ENCODE assay signal across 1 cellular context in genomic region chr3:124886168-124887051, GRCh38.
TF ChIP-seq lines count a peak whose summit lies in the region.

No MANE protein-coding gene starts in this region.

TF ChIP-seq in H1, 55 proteins besides CTCF, POLR2A, EP300 and RAD21:
- TF ChIP-seq POLR2AphosphoS5 (IDR thresholded peaks at IDR 0.05; ENCODE audit: low read depth, low read length) (0 out of 2 replicates have a peak, but pooled peaks have one; percentile 35), SUZ12 (IDR thresholded peaks at IDR 0.05; ENCODE audit: low read length) (peak; percentile 1; the same call in 1 of the 2 replicates), TCF12 (IDR thresholded peaks at IDR 0.05; ENCODE audit: low read depth, low read length) (no peak), RBBP5 (IDR thresholded peaks at IDR 0.05; ENCODE audit: borderline replicate concordance, low read depth, low read length) (peak; percentile 67; the same call in 1 of the 2 replicates), ATF2 (IDR thresholded peaks at IDR 0.05; ENCODE audit: low read length) (no peak), KDM4A (IDR thresholded peaks at IDR 0.05; ENCODE audit: low read depth, low read length, severe bottlenecking) (peak; percentile 41), PHF8 (conservative IDR thresholded peaks at IDR 0.05; ENCODE audit: low read depth, low read length) (peak; percentile 19; the same call in 1 of the 2 replicates), ASH2L (IDR thresholded peaks at IDR 0.05; ENCODE audit: low read length) (peak; percentile 33), HDAC2 (IDR thresholded peaks at IDR 0.05; ENCODE audit: borderline replicate concordance in 1 of 2, low read depth in 2 of 2, low read length in 2 of 2) (0 out of 4 replicates have a peak, but pooled peaks of 1 of the 2 experiments have one; percentile 1), BACH1 (IDR thresholded peaks at IDR 0.05; ENCODE audit: low read length) (no peak), TAF1 (IDR thresholded peaks at IDR 0.05; ENCODE audit: low read depth, low read length) (peak; percentile 32; the same call in 1 of the 2 replicates)
- TF ChIP-seq, protein P1, sequence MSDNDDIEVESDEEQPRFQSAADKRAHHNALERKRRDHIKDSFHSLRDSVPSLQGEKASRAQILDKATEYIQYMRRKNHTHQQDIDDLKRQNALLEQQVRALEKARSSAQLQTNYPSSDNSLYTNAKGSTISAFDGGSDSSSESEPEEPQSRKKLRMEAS (IDR thresholded peaks at IDR 0.05): peak; percentile 11; the same call in 1 of the 2 replicates
